ENCODE assay signal across 1 cellular context in the genomic region with DNA sequence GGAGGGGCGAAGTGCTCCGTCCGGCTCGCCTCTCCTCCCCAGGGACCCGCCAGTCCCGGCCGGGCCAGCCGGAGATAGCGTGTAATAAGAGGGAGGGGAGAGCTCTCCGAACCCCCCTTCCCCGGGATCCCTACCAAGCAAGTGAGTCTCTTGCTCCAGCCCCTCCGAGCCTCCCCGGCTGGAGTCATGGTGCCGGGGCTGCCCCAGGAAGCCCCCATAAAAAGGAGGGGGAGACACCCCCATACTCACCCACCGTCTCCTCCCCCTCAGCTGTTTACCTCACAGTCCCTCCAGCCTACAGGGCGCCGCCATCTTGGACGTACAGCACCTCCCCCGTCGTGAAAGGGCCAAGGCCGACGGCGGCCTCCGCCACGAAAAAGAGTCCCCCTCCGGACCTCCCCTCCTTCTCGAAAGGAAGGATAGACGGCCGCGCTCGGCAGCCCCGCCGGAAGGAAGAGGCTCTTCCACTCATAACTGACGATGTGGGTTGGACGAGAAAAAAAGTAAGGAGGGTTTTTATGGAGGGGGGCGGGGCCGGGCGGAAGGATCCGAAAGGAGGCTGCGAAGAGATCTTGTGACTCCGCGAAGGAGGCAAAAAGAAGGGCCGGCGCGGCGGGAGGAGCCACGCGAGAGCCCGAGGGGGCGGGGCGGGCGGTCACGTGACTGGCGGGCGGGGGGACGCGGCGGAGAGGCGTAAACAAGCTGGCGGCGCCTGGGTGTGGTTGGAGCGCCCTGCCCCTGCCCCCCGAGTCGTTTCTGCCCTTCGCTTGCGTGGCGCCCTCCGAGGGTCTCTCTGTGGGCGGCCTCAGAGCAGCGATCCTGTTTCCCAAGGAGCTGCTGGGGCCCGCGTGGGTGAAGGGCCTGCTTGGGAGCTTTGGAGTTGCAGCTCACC.
TF ChIP-seq lines count a peak whose summit lies in the region.

A gene (minus strand): TSS at position 323 of the 892 bp plus-strand sequence. CDS start 15,744 bp downstream, outside the sequence.

TF ChIP-seq in K562, 482 proteins besides CTCF, POLR2A, EP300 and RAD21 (continued from another document and continues in another):
- peak; percentile 91 for TF ChIP-seq ZC3H8 (IDR thresholded peaks at IDR 0.05)
- TF ChIP-seq EGR1 (conservative IDR thresholded peaks at IDR 0.05): peak; percentile 92
- TF ChIP-seq ZNF764 (CRISPR knock-in tag; IDR thresholded peaks at IDR 0.05; ENCODE audit: low read depth): no peak
- TF ChIP-seq LEF1 (IDR thresholded peaks at IDR 0.05): peak; percentile 91
- peak; percentile 94 to 98 for TF ChIP-seq ARNT (IDR thresholded peaks at IDR 0.05)
- TF ChIP-seq ERF (CRISPR knock-in tag; IDR thresholded peaks at IDR 0.05): no peak
- TF ChIP-seq, protein P1, sequence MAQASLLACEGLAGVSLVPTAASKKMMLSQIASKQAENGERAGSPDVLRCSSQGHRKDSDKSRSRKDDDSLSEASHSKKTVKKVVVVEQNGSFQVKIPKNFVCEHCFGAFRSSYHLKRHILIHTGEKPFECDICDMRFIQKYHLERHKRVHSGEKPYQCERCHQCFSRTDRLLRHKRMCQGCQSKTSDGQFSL (CRISPR knock-in tag; IDR thresholded peaks at IDR 0.05): 0 out of 2 replicates have a peak, but pooled peaks have one; percentile 7
- TF ChIP-seq, protein P1 (tag; IDR thresholded peaks at IDR 0.05): peak in 1 of 2 experiments; percentile 80; a peak in 2 of 4 replicates
- no peak for TF ChIP-seq ZNF586 (CRISPR knock-in tag; conservative IDR thresholded peaks at IDR 0.05)
- peak; percentile 72 for TF ChIP-seq FOSL1 (tag; conservative IDR thresholded peaks at IDR 0.05)
- TF ChIP-seq, protein P2, sequence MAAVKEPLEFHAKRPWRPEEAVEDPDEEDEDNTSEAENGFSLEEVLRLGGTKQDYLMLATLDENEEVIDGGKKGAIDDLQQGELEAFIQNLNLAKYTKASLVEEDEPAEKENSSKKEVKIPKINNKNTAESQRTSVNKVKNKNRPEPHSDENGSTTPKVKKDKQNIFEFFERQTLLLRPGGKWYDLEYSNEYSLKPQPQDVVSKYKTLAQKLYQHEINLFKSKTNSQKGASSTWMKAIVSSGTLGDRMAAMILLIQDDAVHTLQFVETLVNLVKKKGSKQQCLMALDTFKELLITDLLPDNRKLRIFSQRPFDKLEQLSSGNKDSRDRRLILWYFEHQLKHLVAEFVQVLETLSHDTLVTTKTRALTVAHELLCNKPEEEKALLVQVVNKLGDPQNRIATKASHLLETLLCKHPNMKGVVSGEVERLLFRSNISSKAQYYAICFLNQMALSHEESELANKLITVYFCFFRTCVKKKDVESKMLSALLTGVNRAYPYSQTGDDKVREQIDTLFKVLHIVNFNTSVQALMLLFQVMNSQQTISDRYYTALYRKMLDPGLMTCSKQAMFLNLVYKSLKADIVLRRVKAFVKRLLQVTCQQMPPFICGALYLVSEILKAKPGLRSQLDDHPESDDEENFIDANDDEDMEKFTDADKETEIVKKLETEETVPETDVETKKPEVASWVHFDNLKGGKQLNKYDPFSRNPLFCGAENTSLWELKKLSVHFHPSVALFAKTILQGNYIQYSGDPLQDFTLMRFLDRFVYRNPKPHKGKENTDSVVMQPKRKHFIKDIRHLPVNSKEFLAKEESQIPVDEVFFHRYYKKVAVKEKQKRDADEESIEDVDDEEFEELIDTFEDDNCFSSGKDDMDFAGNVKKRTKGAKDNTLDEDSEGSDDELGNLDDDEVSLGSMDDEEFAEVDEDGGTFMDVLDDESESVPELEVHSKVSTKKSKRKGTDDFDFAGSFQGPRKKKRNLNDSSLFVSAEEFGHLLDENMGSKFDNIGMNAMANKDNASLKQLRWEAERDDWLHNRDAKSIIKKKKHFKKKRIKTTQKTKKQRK (IDR thresholded peaks at IDR 0.05; ENCODE audit: borderline replicate concordance, low read depth, low read length): no peak
- peak; percentile 52; the same call in 1 of the 2 replicates for TF ChIP-seq ZNF263 (CRISPR knock-in tag; IDR thresholded peaks at IDR 0.05; ENCODE audit: borderline replicate concordance)
- no peak for TF ChIP-seq MCM2 (IDR thresholded peaks at IDR 0.05; ENCODE audit: low read depth)
- TF ChIP-seq ZNF57 (CRISPR knock-in tag; IDR thresholded peaks at IDR 0.05): no peak
- TF ChIP-seq FIP1L1 (IDR thresholded peaks at IDR 0.05; ENCODE audit: low read depth, low read length, poor library complexity, severe bottlenecking): peak; percentile 93
- peak; percentile 99 for TF ChIP-seq TAF1 (IDR thresholded peaks at IDR 0.05; ENCODE audit: control insufficient read depth, extremely low read depth, insufficient read depth, low read length, severe bottlenecking)
- peak; percentile 53 for TF ChIP-seq NUFIP1 (IDR thresholded peaks at IDR 0.05; ENCODE audit: partially characterized antibody)
- TF ChIP-seq, protein P3, sequence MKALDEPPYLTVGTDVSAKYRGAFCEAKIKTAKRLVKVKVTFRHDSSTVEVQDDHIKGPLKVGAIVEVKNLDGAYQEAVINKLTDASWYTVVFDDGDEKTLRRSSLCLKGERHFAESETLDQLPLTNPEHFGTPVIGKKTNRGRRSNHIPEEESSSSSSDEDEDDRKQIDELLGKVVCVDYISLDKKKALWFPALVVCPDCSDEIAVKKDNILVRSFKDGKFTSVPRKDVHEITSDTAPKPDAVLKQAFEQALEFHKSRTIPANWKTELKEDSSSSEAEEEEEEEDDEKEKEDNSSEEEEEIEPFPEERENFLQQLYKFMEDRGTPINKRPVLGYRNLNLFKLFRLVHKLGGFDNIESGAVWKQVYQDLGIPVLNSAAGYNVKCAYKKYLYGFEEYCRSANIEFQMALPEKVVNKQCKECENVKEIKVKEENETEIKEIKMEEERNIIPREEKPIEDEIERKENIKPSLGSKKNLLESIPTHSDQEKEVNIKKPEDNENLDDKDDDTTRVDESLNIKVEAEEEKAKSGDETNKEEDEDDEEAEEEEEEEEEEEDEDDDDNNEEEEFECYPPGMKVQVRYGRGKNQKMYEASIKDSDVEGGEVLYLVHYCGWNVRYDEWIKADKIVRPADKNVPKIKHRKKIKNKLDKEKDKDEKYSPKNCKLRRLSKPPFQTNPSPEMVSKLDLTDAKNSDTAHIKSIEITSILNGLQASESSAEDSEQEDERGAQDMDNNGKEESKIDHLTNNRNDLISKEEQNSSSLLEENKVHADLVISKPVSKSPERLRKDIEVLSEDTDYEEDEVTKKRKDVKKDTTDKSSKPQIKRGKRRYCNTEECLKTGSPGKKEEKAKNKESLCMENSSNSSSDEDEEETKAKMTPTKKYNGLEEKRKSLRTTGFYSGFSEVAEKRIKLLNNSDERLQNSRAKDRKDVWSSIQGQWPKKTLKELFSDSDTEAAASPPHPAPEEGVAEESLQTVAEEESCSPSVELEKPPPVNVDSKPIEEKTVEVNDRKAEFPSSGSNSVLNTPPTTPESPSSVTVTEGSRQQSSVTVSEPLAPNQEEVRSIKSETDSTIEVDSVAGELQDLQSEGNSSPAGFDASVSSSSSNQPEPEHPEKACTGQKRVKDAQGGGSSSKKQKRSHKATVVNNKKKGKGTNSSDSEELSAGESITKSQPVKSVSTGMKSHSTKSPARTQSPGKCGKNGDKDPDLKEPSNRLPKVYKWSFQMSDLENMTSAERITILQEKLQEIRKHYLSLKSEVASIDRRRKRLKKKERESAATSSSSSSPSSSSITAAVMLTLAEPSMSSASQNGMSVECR (CRISPR knock-in tag; IDR thresholded peaks at IDR 0.05): peak; percentile 95
- TF ChIP-seq POLR2H (tag; IDR thresholded peaks at IDR 0.05; ENCODE audit: low read depth): no peak
- peak; percentile 89 for TF ChIP-seq CREM (IDR thresholded peaks at IDR 0.05; ENCODE audit: low read depth)
- TF ChIP-seq CSDE1 (IDR thresholded peaks at IDR 0.05): peak in 1 of 2 experiments; percentile 67; a peak in 1 of 4 replicates
- TF ChIP-seq, protein P4, sequence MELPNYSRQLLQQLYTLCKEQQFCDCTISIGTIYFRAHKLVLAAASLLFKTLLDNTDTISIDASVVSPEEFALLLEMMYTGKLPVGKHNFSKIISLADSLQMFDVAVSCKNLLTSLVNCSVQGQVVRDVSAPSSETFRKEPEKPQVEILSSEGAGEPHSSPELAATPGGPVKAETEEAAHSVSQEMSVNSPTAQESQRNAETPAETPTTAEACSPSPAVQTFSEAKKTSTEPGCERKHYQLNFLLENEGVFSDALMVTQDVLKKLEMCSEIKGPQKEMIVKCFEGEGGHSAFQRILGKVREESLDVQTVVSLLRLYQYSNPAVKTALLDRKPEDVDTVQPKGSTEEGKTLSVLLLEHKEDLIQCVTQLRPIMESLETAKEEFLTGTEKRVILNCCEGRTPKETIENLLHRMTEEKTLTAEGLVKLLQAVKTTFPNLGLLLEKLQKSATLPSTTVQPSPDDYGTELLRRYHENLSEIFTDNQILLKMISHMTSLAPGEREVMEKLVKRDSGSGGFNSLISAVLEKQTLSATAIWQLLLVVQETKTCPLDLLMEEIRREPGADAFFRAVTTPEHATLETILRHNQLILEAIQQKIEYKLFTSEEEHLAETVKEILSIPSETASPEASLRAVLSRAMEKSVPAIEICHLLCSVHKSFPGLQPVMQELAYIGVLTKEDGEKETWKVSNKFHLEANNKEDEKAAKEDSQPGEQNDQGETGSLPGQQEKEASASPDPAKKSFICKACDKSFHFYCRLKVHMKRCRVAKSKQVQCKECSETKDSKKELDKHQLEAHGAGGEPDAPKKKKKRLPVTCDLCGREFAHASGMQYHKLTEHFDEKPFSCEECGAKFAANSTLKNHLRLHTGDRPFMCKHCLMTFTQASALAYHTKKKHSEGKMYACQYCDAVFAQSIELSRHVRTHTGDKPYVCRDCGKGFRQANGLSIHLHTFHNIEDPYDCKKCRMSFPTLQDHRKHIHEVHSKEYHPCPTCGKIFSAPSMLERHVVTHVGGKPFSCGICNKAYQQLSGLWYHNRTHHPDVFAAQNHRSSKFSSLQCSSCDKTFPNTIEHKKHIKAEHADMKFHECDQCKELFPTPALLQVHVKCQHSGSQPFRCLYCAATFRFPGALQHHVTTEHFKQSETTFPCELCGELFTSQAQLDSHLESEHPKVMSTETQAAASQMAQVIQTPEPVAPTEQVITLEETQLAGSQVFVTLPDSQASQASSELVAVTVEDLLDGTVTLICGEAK (IDR thresholded peaks at IDR 0.05): peak; percentile 83
- TF ChIP-seq, protein P4 (CRISPR knock-in tag; IDR thresholded peaks at IDR 0.05): peak; percentile 42; the same call in 1 of the 2 replicates
- TF ChIP-seq KLF1 (tag; IDR thresholded peaks at IDR 0.05): 0 out of 2 replicates have a peak, but pooled peaks have one; percentile 42
- TF ChIP-seq ZNF134 (CRISPR knock-in tag; conservative IDR thresholded peaks at IDR 0.05): no peak
- no peak for TF ChIP-seq ZNF274 (IDR thresholded peaks at IDR 0.05; ENCODE audit: borderline replicate concordance, low read depth, low read length)
- TF ChIP-seq ZC3H11A (IDR thresholded peaks at IDR 0.05; ENCODE audit: low read depth, low read length): peak; percentile 51; the same call in 1 of the 2 replicates
- peak; percentile 100 for TF ChIP-seq SP1 (CRISPR knock-in tag; IDR thresholded peaks at IDR 0.05)
- TF ChIP-seq ZEB2 (IDR thresholded peaks at IDR 0.05): no peak
- TF ChIP-seq PHF8 (IDR thresholded peaks at IDR 0.05; ENCODE audit: borderline replicate concordance, low read length): peak; percentile 85
- TF ChIP-seq ARID1B (IDR thresholded peaks at IDR 0.05): peak; percentile 69
- peak; percentile 89 for TF ChIP-seq RBBP5 (IDR thresholded peaks at IDR 0.05; ENCODE audit: borderline replicate concordance, insufficient read depth, low read length, poor library complexity, severe bottlenecking)
- no peak for TF ChIP-seq HNRNPL (IDR thresholded peaks at IDR 0.05; ENCODE audit: low read depth, low read length)
- TF ChIP-seq CHCHD3 (CRISPR knock-in tag; IDR thresholded peaks at IDR 0.05): peak; percentile 73; the same call in 1 of the 2 replicates
- TF ChIP-seq XRCC5 (IDR thresholded peaks at IDR 0.05; ENCODE audit: low read depth, low read length): peak; percentile 99
- 0 out of 2 replicates have a peak, but pooled peaks have one; percentile 18 for TF ChIP-seq JUN (IDR thresholded peaks at IDR 0.05; ENCODE audit: borderline replicate concordance, low read depth, low read length)
- no peak for TF ChIP-seq JUN (CRISPR knock-in tag; IDR thresholded peaks at IDR 0.05; ENCODE audit: borderline replicate concordance)
- no peak for TF ChIP-seq ILF3 (IDR thresholded peaks at IDR 0.05; ENCODE audit: borderline replicate concordance)
- no peak for TF ChIP-seq SMAD1 (IDR thresholded peaks at IDR 0.05; ENCODE audit: low read depth, low read length, partially characterized antibody)
- peak; percentile 96 for TF ChIP-seq SMAD4 (CRISPR knock-in tag; conservative IDR thresholded peaks at IDR 0.05)
- peak; percentile 10 for TF ChIP-seq HMGN3 (IDR thresholded peaks at IDR 0.05; ENCODE audit: borderline replicate concordance, extremely low read depth, insufficient read length, low read depth, low read length)
- TF ChIP-seq HLTF (IDR thresholded peaks at IDR 0.05): peak; percentile 92; the same call in 1 of the 2 replicates
- 0 out of 2 replicates have a peak, but pooled peaks have one; percentile 34 for TF ChIP-seq ZNF384 (IDR thresholded peaks at IDR 0.05; ENCODE audit: low read depth, low read length)
- peak; percentile 68; the same call in 1 of the 2 replicates for TF ChIP-seq FOXP1 (CRISPR knock-in tag; IDR thresholded peaks at IDR 0.05)
- peak; percentile 87 for TF ChIP-seq RBFOX2 (IDR thresholded peaks at IDR 0.05; ENCODE audit: low read depth, low read length)
- TF ChIP-seq SAFB2 (IDR thresholded peaks at IDR 0.05; ENCODE audit: borderline replicate concordance, low read depth, low read length, severe bottlenecking): no peak
